22 cellular contexts compared by ENCODE assay signal in the genomic region with DNA sequence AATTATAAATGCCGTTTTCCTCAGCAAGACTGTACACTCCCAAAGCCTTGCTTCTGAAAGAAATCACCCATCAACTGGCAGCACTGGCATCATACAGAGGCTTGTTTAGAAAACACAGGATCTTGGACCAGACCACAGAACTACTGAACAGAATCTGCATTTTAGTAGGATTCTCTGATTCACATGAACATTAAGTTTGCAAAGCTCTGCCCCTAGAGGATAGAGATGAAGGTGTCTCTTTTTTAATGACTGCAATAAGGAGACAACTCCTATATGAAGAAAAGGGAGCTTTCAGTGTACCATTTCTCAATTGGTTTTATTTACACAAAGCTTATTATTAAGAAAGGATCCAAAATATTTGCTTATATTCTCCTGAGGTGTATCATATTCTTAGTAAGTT.
DNase-seq lines count a peak whose midpoint lies in the region; ATAC-seq, FAIRE-seq and TF ChIP-seq lines count a peak whose summit lies in the region.
"Had no signal": no experiment of that assay in that cellular context is flagged by ENCODE, and none has a peak within 500 bp of the region (broad histone marks: within the 10 kb centered on the region; RNA-seq: fewer than 3 reads in every experiment).

No MANE protein-coding gene starts in this region.

- H3K36me3 ChIP-seq in Loucy (ENCODE audit: insufficient read depth, low read length) (no peaks in the 10 kb centered on the region), WERI-Rb-1 (no peaks in the 10 kb centered on the region)
- H3K36me3 ChIP-seq: colonic mucosa, right atrium auricular region had no signal

- no peak overlapping the region for H3K4me3 Mint-ChIP-seq in activated CD4-positive, alpha-beta T cell treated with anti-CD3 and anti-CD28 coated beads, Interleukin-2, amount 10 ng/mL, durations not matched to agents 7 days and 5 days
- H3K4me3 Mint-ChIP-seq: activated CD4-positive, alpha-beta memory T cell treated with anti-CD3 and anti-CD28 coated beads for 36 hours; effector memory CD8-positive, alpha-beta T cell; naive thymus-derived CD4-positive, alpha-beta T cell had no signal

- H3K9me2 ChIP-seq in Loucy (replicated peaks; ENCODE audit: low read depth, low read length) = no peaks in the 10 kb centered on the region

- DNase-seq in D721Med (ENCODE audit: insufficient read length, low spot score) = no peak
- DNase-seq in WERI-Rb-1 = no peak
- no peak for DNase-seq in foreskin fibroblast
- no peak for DNase-seq in activated CD4-positive, alpha-beta T cell treated with anti-CD3 and anti-CD28 coated beads, Interleukin-2, amount 10 ng/mL, durations not matched to agents 7 days and 5 days
- no peak for DNase-seq in stimulated activated CD4-positive, alpha-beta T cell treated with anti-CD3 and anti-CD28 coated beads, Interleukin-4, amount 100 ng/mL, for 24 hours
- DNase-seq: activated CD4-positive, alpha-beta memory T cell treated with anti-CD3 and anti-CD28 coated beads for 36 hours; activated gamma-delta T cell treated with Interleukin-2 at 50 U/mL for 16 hours; activated T-cell treated with anti-CD3 and anti-CD28 coated beads for 4 hours; body of pancreas; colonic mucosa; effector memory CD8-positive, alpha-beta T cell; head of caudate nucleus; naive thymus-derived CD4-positive, alpha-beta T cell; NCI-H1105 treated with DMSO at 0.1 percent for 48 hours; SHP77 treated with DMSO at 0.1 percent for 48 hours; T-helper 1 cell; trophoblast cell had no signal

- H3K27me3 ChIP-seq in Loucy (ENCODE audit: insufficient read depth, low read length, poor library complexity, severe bottlenecking) = no peaks in the 10 kb centered on the region
- H3K27me3 ChIP-seq in WERI-Rb-1 (ENCODE audit: insufficient read depth, low read depth, severe bottlenecking) = no peaks in the 10 kb centered on the region
- H3K27me3 ChIP-seq: body of pancreas, colonic mucosa, right atrium auricular region had no signal

- no peaks in the 10 kb centered on the region for H3F3A ChIP-seq in Loucy (ENCODE audit: low read depth)

- ATAC-seq in GM18873 (IDR thresholded peaks at IDR 0.05; ENCODE audit: low FRiP score, unreplicated experiment) = no peak
- ATAC-seq in esophagus mucosa = no peak
- ATAC-seq: body of pancreas; effector memory CD8-positive, alpha-beta T cell; naive thymus-derived CD4-positive, alpha-beta T cell had no signal

- H3K4me2 ChIP-seq in Loucy (ENCODE audit: low read depth, low read length, poor library complexity, severe bottlenecking) = no peak overlapping the region
- H3K4me2 ChIP-seq: KMS-11 had no signal

- CTCF ChIA-PET in activated CD4-positive, alpha-beta T cell treated with anti-CD3 and anti-CD28 coated beads, Interleukin-2, amount 10 ng/mL, durations not matched to agents 7 days and 5 days (lab: Charles Lee) = interaction anchor here (0.6 to 0.8 kb wide), 2 partner anchors 15 to 701 kb away, joined by 3 read pairs; no protein-coding TSS in a partner anchor

- H3K4me3 ChIP-seq in Loucy (ENCODE audit: low read length, poor library complexity, severe bottlenecking) (no peak overlapping the region), WERI-Rb-1 (ENCODE audit: low read depth, low read length) (no peak overlapping the region), foreskin fibroblast (ENCODE audit: low read depth in 1 of 2, low read length in 2 of 2) (no peak overlapping the region)
- H3K4me3 ChIP-seq: body of pancreas, colonic mucosa, right atrium auricular region had no signal

- H3K9ac ChIP-seq in Loucy (ENCODE audit: low read depth, low read length, poor library complexity, severe bottlenecking) = no peak overlapping the region
- H3K9ac ChIP-seq: KMS-11 had no signal

- no peak for FAIRE-seq in D721Med (lab: Jason Lieb, UNC)

- H3K79me2 ChIP-seq in Loucy (ENCODE audit: insufficient read depth, low read length) = no peaks in the 10 kb centered on the region

- H3K27me3 Mint-ChIP-seq in activated CD4-positive, alpha-beta T cell treated with anti-CD3 and anti-CD28 coated beads, Interleukin-2, amount 10 ng/mL, durations not matched to agents 7 days and 5 days = no peaks in the 10 kb centered on the region
- H3K27me3 Mint-ChIP-seq: activated CD4-positive, alpha-beta memory T cell treated with anti-CD3 and anti-CD28 coated beads for 36 hours; effector memory CD8-positive, alpha-beta T cell; naive thymus-derived CD4-positive, alpha-beta T cell had no signal

- H3K4me1 Mint-ChIP-seq in activated CD4-positive, alpha-beta T cell treated with anti-CD3 and anti-CD28 coated beads, Interleukin-2, amount 10 ng/mL, durations not matched to agents 7 days and 5 days = no peaks in the 10 kb centered on the region
- H3K4me1 Mint-ChIP-seq: naive thymus-derived CD4-positive, alpha-beta T cell had no signal

- H3K4me1 ChIP-seq in Loucy (ENCODE audit: insufficient read depth, low read length, poor library complexity, severe bottlenecking) = no peaks in the 10 kb centered on the region
- H3K4me1 ChIP-seq: body of pancreas, colonic mucosa, right atrium auricular region had no signal

- no peaks in the 10 kb centered on the region for H3K36me3 Mint-ChIP-seq in activated CD4-positive, alpha-beta T cell treated with anti-CD3 and anti-CD28 coated beads, Interleukin-2, amount 10 ng/mL, durations not matched to agents 7 days and 5 days (ENCODE audit: low read depth)
- H3K36me3 Mint-ChIP-seq: activated CD4-positive, alpha-beta memory T cell treated with anti-CD3 and anti-CD28 coated beads for 36 hours; naive thymus-derived CD4-positive, alpha-beta T cell had no signal

- no peaks in the 10 kb centered on the region for H4K20me1 ChIP-seq in Loucy (ENCODE audit: insufficient read depth, low read length, poor library complexity, severe bottlenecking)

- H3K27ac ChIP-seq in WERI-Rb-1 = no peak overlapping the region
- H3K27ac ChIP-seq: body of pancreas, colonic mucosa, KMS-11, right atrium auricular region had no signal

- H2AFZ ChIP-seq in Loucy (ENCODE audit: low read length) = no peak overlapping the region

- POLR2A ChIA-PET in activated CD4-positive, alpha-beta T cell treated with anti-CD3 and anti-CD28 coated beads, Interleukin-2, amount 10 ng/mL, durations not matched to agents 7 days and 5 days (lab: Charles Lee) = no interaction called here

- H3K9me3 Mint-ChIP-seq in activated CD4-positive, alpha-beta T cell treated with anti-CD3 and anti-CD28 coated beads, Interleukin-2, amount 10 ng/mL, durations not matched to agents 7 days and 5 days = peaks cover 6% of the 10 kb centered on the region
- H3K9me3 Mint-ChIP-seq: activated CD4-positive, alpha-beta memory T cell treated with anti-CD3 and anti-CD28 coated beads for 36 hours had no signal

- H3K9me3 ChIP-seq in Loucy (ENCODE audit: insufficient read depth, low read depth, low read length) = no peaks in the 10 kb centered on the region
- no peaks in the 10 kb centered on the region for H3K9me3 ChIP-seq in WERI-Rb-1 (ENCODE audit: severe bottlenecking)
- H3K9me3 ChIP-seq: body of pancreas, colonic mucosa, right atrium auricular region had no signal

- TF ChIP-seq CTCF in D721Med (IDR thresholded peaks at IDR 0.05; ENCODE audit: insufficient read depth, missing control alignments) = peak; percentile 7
- TF ChIP-seq CTCF in Loucy (conservative IDR thresholded peaks at IDR 0.05; ENCODE audit: low read length) = peak; percentile 53
- TF ChIP-seq CTCF in WERI-Rb-1 (IDR thresholded peaks at IDR 0.05; ENCODE audit: low read depth, low read length) = 0 out of 2 replicates have a peak, but pooled peaks have one; percentile 2
- peak; percentile 17 for TF ChIP-seq CTCF in foreskin fibroblast (IDR thresholded peaks at IDR 0.05; ENCODE audit: low read depth, low read length)

- H3K27ac Mint-ChIP-seq in activated CD4-positive, alpha-beta T cell treated with anti-CD3 and anti-CD28 coated beads, Interleukin-2, amount 10 ng/mL, durations not matched to agents 7 days and 5 days = no peak overlapping the region
- H3K27ac Mint-ChIP-seq: activated CD4-positive, alpha-beta memory T cell treated with anti-CD3 and anti-CD28 coated beads for 36 hours; effector memory CD8-positive, alpha-beta T cell; naive thymus-derived CD4-positive, alpha-beta T cell had no signal

Comparison
In these comparisons a context has a peak if more than half of its experiments do, and no peak if none do; other contexts are left out.
1. CTCF ChIP-seq: peak in every context shown above with its lines; median percentile 53 in Loucy; 17 in foreskin fibroblast; 7 in D721Med; 2 in WERI-Rb-1.